9 cellular contexts compared by ENCODE assay signal in the genomic region with DNA sequence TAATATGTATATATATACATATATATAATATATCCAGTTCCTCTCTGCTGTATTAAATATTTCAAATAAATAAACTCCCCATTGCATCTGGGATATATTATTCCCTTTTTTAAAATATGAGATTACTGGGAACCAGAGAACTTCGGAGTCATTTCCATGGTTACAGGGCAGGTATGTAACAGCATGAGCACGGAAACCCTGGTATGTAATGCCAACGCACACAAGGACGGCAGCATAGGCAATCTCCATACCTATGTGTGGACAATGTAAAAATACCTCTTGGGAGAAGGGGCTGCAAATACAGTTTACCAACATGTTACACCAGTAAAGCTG.
DNase-seq lines count a peak whose midpoint lies in the region; ATAC-seq and TF ChIP-seq lines count a peak whose summit lies in the region.
"Had no signal": no experiment of that assay in that cellular context is flagged by ENCODE, and none has a peak within 500 bp of the region (broad histone marks: within the 10 kb centered on the region; RNA-seq: fewer than 3 reads in every experiment).

No MANE protein-coding gene starts in this region.

- POLR2A ChIA-PET in activated CD8-positive, alpha-beta T cell treated with anti-CD3 and anti-CD28 coated beads for 36 hours (lab: Charles Lee), result interaction anchor here (1.8 kb wide), 1 partner anchor 29 kb away, joined by 4 read pairs; no protein-coding TSS in a partner anchor

- no peak overlapping the region for H2BK120ac ChIP-seq in neuronal stem cell (ENCODE audit: low read depth, low read length)

- H4K91ac ChIP-seq in neuronal stem cell (ENCODE audit: low read depth, low read length, poor library complexity), result no peak overlapping the region

- peak overlapping the region; percentile 83 for H3K4me3 Mint-ChIP-seq in activated CD8-positive, alpha-beta T cell treated with anti-CD3 and anti-CD28 coated beads for 36 hours

- H3K36me3 ChIP-seq in subcutaneous abdominal adipose tissue (ENCODE audit: control insufficient read depth in 5 of 5, insufficient read depth in 5 of 5, low read length in 5 of 5) (no peaks in the 10 kb centered on the region), neuronal stem cell (replicated peaks in 1 of 2; ENCODE audit: control insufficient read depth in 2 of 2, insufficient read depth in 2 of 2, low read length in 2 of 2) (no peaks in the 10 kb centered on the region)

- H3K9ac ChIP-seq in subcutaneous abdominal adipose tissue (ENCODE audit: low read length in 5 of 5) (no peak overlapping the region), neuronal stem cell (ENCODE audit: low read depth, low read length, poor library complexity) (no peak overlapping the region)

- DNase-seq in activated CD4-positive, alpha-beta T cell treated with anti-CD3 and anti-CD28 coated beads, Interleukin-2, amount 50 U/mL, for 1 hour, result peak; percentile 0
- DNase-seq in activated CD4-positive, alpha-beta T cell treated with anti-CD3 and anti-CD28 coated beads for 4 hours, result no peak
- no peak for DNase-seq in activated CD8-positive, alpha-beta T cell treated with anti-CD3 and anti-CD28 coated beads for 36 hours
- DNase-seq in inferior parietal cortex (ENCODE audit: extremely low spot score) (peak; percentile 12), neuronal stem cell (ENCODE audit: low spot score) (no peak)

- H2AFZ ChIP-seq in neuronal stem cell (ENCODE audit: low read length), result no peak overlapping the region

- H3K4me1 Mint-ChIP-seq in activated CD8-positive, alpha-beta T cell treated with anti-CD3 and anti-CD28 coated beads for 36 hours (ENCODE audit: low read depth), result peaks cover 39% of the 10 kb centered on the region

- no peaks in the 10 kb centered on the region for H3K79me1 ChIP-seq in neuronal stem cell (ENCODE audit: low read depth, low read length)

- H2BK15ac ChIP-seq in neuronal stem cell (ENCODE audit: low read length), result no peak overlapping the region

- H2BK12ac ChIP-seq in neuronal stem cell (ENCODE audit: low read length), result no peak overlapping the region

- no peak overlapping the region for H3K18ac ChIP-seq in neuronal stem cell (ENCODE audit: low read length)

- no peak overlapping the region for H3K4ac ChIP-seq in neuronal stem cell (ENCODE audit: low read length)

- no peak overlapping the region for H3K14ac ChIP-seq in neuronal stem cell (ENCODE audit: low read length)

- H3K4me2 ChIP-seq in neuronal stem cell (ENCODE audit: insufficient read depth, low read length, poor library complexity, severe bottlenecking), result no peak overlapping the region

- H3K4me1 ChIP-seq in subcutaneous abdominal adipose tissue (ENCODE audit: control insufficient read depth in 5 of 5, insufficient read depth in 5 of 5, low read length in 5 of 5), result peaks cover 0 to 11% (median 8%) of the 10 kb centered on the region in 5 donors
- H3K4me1 ChIP-seq in neuronal stem cell (ENCODE audit: control insufficient read depth in 2 of 2, insufficient read depth in 1 of 2, low read depth in 1 of 2, low read length in 2 of 2), result peaks cover 0 to 2% of the 10 kb centered on the region in 2 donors
- H3K4me1 ChIP-seq: testis had no signal

- CTCF ChIA-PET in activated CD8-positive, alpha-beta T cell treated with anti-CD3 and anti-CD28 coated beads for 36 hours (lab: Charles Lee), result no interaction called here

- intact Hi-C loops in activated CD8-positive, alpha-beta T cell treated with anti-CD3 and anti-CD28 coated beads for 36 hours (cut with micrococcal nuclease), result no loop called here

- ATAC-seq in activated CD8-positive, alpha-beta T cell treated with anti-CD3 and anti-CD28 coated beads for 36 hours, result peak; percentile 8
- ATAC-seq in HG03460 (IDR thresholded peaks at IDR 0.05; ENCODE audit: unreplicated experiment), result no peak
- ATAC-seq in GM21576 (IDR thresholded peaks at IDR 0.05; ENCODE audit: unreplicated experiment), result no peak

- no peaks in the 10 kb centered on the region for H3K27me3 Mint-ChIP-seq in activated CD8-positive, alpha-beta T cell treated with anti-CD3 and anti-CD28 coated beads for 36 hours

- peak overlapping the region; percentile 93 for H3K27ac Mint-ChIP-seq in activated CD8-positive, alpha-beta T cell treated with anti-CD3 and anti-CD28 coated beads for 36 hours

- peaks cover 2 to 14% (median 9%) of the 10 kb centered on the region in 5 donors for H3K27me3 ChIP-seq in subcutaneous abdominal adipose tissue (ENCODE audit: control insufficient read depth in 5 of 5, insufficient read depth in 4 of 5, low read length in 5 of 5)
- H3K27me3 ChIP-seq in neuronal stem cell (ENCODE audit: control insufficient read depth in 3 of 3, insufficient read depth in 3 of 3, low read depth in 1 of 3, low read length in 3 of 3), result no peaks in the 10 kb centered on the region
- H3K27me3 ChIP-seq: testis had no signal

- no CpG with 5 or more reads among the region's 4 CpGs for WGBS in neuronal stem cell (ENCODE audit: extremely low coverage in 2 of 2, insufficient read length in 2 of 2, insufficient replicate concordance in 1 of 2), 2 donors

- H4K8ac ChIP-seq in neuronal stem cell (ENCODE audit: low read depth, low read length), result no peak overlapping the region

- peaks cover 15% of the 10 kb centered on the region for H3K36me3 Mint-ChIP-seq in activated CD8-positive, alpha-beta T cell treated with anti-CD3 and anti-CD28 coated beads for 36 hours (ENCODE audit: low read depth)

- no peak overlapping the region for H2AK5ac ChIP-seq in neuronal stem cell (ENCODE audit: low read depth, low read length)

- no peak overlapping the region for H3K27ac ChIP-seq in subcutaneous abdominal adipose tissue (ENCODE audit: low read depth, low read length)
- H3K27ac ChIP-seq in neuronal stem cell (replicated peaks; ENCODE audit: low read length), result no peak overlapping the region

- H3K4me3 ChIP-seq in subcutaneous abdominal adipose tissue (ENCODE audit: low read depth in 1 of 5, low read length in 5 of 5) (peak overlapping the region in 3 of 5 donors; percentile 50 to 58 (median 51)), neuronal stem cell (ENCODE audit: low read length in 2 of 2) (no peak overlapping the region)

- peaks cover 0 to 4% (median 0%) of the 10 kb centered on the region in 5 donors for H3K9me3 ChIP-seq in subcutaneous abdominal adipose tissue (ENCODE audit: control insufficient read depth in 5 of 5, low read length in 5 of 5)
- no peaks in the 10 kb centered on the region for H3K9me3 ChIP-seq in neuronal stem cell (replicated peaks in 1 of 2; ENCODE audit: control insufficient read depth in 2 of 2, insufficient read depth in 1 of 2, low read depth in 1 of 2, low read length in 2 of 2)
- H3K9me3 ChIP-seq: testis had no signal

- H3K9me3 Mint-ChIP-seq in activated CD8-positive, alpha-beta T cell treated with anti-CD3 and anti-CD28 coated beads for 36 hours, result peaks cover 4% of the 10 kb centered on the region

- H3K23ac ChIP-seq in neuronal stem cell (ENCODE audit: low read depth, low read length, poor library complexity), result no peak overlapping the region

- H2BK5ac ChIP-seq in neuronal stem cell (ENCODE audit: low read length), result no peak overlapping the region

- TF ChIP-seq CTCF in activated CD8-positive, alpha-beta T cell treated with anti-CD3 and anti-CD28 coated beads for 36 hours (IDR thresholded peaks at IDR 0.05), result no peak

Comparison
In these comparisons a context has a peak if more than half of its experiments do, and no peak if none do; other contexts are left out.
1. DNase-seq: peak in activated CD4-positive, alpha-beta T cell treated with anti-CD3 and anti-CD28 coated beads, Interleukin-2, amount 50 U/mL, for 1 hour (single experiment) and inferior parietal cortex (single experiment); none in activated CD4-positive, alpha-beta T cell treated with anti-CD3 and anti-CD28 coated beads for 4 hours (0 of 2), activated CD8-positive, alpha-beta T cell treated with anti-CD3 and anti-CD28 coated beads for 36 hours (single experiment) and neuronal stem cell (single experiment).
2. H3K4me3 ChIP-seq: peak in subcutaneous abdominal adipose tissue (3 of 5); none in neuronal stem cell (0 of 2).